ENCODE assay signal across 13 cellular contexts in genomic region chr10:13991353-13991752, GRCh38.
A peak's percentile ranks its signal among the peaks of the same experiment; 100 is the strongest.
DNase-seq lines count a peak whose midpoint lies in the region; ATAC-seq and TF ChIP-seq lines count a peak whose summit lies in the region.
"Had no signal": no experiment of that assay in that cellular context is flagged by ENCODE, and none has a peak within 500 bp of the region (broad histone marks: within the 10 kb centered on the region; RNA-seq: fewer than 3 reads in every experiment).

No MANE protein-coding gene starts in this region.

- H3K4me1 Mint-ChIP-seq in WTC11 = peaks cover 25% of the 10 kb centered on the region
- peaks cover 11% of the 10 kb centered on the region for H3K4me1 Mint-ChIP-seq in progenitor cell of endocrine pancreas (ENCODE audit: low read depth)

- DNase-seq in AG09309 (ENCODE audit: low read depth) (no peak), WTC11 (ENCODE audit: low spot score) (no peak), cardiac muscle cell (ENCODE audit: low read depth in 1 of 2, low spot score in 1 of 2) (no peak), progenitor cell of endocrine pancreas (ENCODE audit: low spot score, unreplicated experiment) (no peak), PC-3 (no peak), GM03348 (ENCODE audit: low spot score) (no peak)
- DNase-seq in stimulated activated CD8-positive, alpha-beta memory T cell treated with anti-CD3 and anti-CD28 coated beads, Interleukin-4, amount 100 ng/mL, for 48 hours = no peak
- DNase-seq: activated T-cell treated with anti-CD3 and anti-CD28 coated beads, Interleukin-2, amount 50 U/mL, for 4 hours; anterior cingulate cortex; NCI-H2029 had no signal

- TF ChIP-seq CTCF in AG09309 (IDR thresholded peaks at IDR 0.05; ENCODE audit: control insufficient read depth, insufficient read depth, low read depth, low read length, missing control alignments) = peak; percentile 12
- no peak for TF ChIP-seq CTCF in WTC11 (IDR thresholded peaks at IDR 0.05)
- TF ChIP-seq CTCF in cardiac muscle cell (IDR thresholded peaks at IDR 0.05; ENCODE audit: low read depth, low read length) = no peak
- TF ChIP-seq CTCF in progenitor cell of endocrine pancreas (IDR thresholded peaks at IDR 0.05; ENCODE audit: unreplicated experiment) = no peak
- no peak for TF ChIP-seq CTCF in PC-3 (conservative IDR thresholded peaks at IDR 0.05; ENCODE audit: low read depth, low read length)

- no peaks in the 10 kb centered on the region for H4K20me1 ChIP-seq in PC-3 (ENCODE audit: low read length)

- H3K79me2 ChIP-seq in PC-3 (ENCODE audit: low read length) = no peaks in the 10 kb centered on the region

- H3K4me3 ChIP-seq in AG09309 (ENCODE audit: control insufficient read depth, low read depth, low read length) (no peak overlapping the region), cardiac muscle cell (no peak overlapping the region), PC-3 (ENCODE audit: low read length) (no peak overlapping the region)
- H3K4me3 ChIP-seq: skin epidermis had no signal

- H3K9me2 ChIP-seq in PC-3 (replicated peaks; ENCODE audit: low read length) = no peaks in the 10 kb centered on the region

- CTCF ChIA-PET in WTC11 (lab: Charles Lee) = no interaction called here
- CTCF ChIA-PET in PC-3 (lab: Charles Lee) = no interaction called here

- H3K9ac ChIP-seq in PC-3 (ENCODE audit: low read length) = no peak overlapping the region
- H3K9ac ChIP-seq: KMS-11 had no signal

- H3K27me3 ChIP-seq in cardiac muscle cell (no peaks in the 10 kb centered on the region), PC-3 (ENCODE audit: low read length) (no peaks in the 10 kb centered on the region)

- H3K36me3 Mint-ChIP-seq in WTC11 (no peaks in the 10 kb centered on the region), progenitor cell of endocrine pancreas (ENCODE audit: insufficient read depth) (no peaks in the 10 kb centered on the region)

- intact Hi-C loops in PC-3 (cut with micrococcal nuclease) = no loop called here

- H3K4me1 ChIP-seq in cardiac muscle cell (ENCODE audit: low read depth) = peaks cover 31% of the 10 kb centered on the region
- H3K4me1 ChIP-seq in PC-3 (ENCODE audit: insufficient read depth, low read length) = peaks cover 13% of the 10 kb centered on the region

- H3F3A ChIP-seq in PC-3 (ENCODE audit: low read length, unreplicated experiment) = no peaks in the 10 kb centered on the region

- H2AFZ ChIP-seq in PC-3 (ENCODE audit: low read length) = no peak overlapping the region

- no peaks in the 10 kb centered on the region for H3K36me3 ChIP-seq in cardiac muscle cell
- H3K36me3 ChIP-seq in PC-3 (ENCODE audit: low read depth, low read length) = no peaks in the 10 kb centered on the region

- no peaks in the 10 kb centered on the region for H3K9me3 ChIP-seq in cardiac muscle cell (ENCODE audit: low read depth)
- no peaks in the 10 kb centered on the region for H3K9me3 ChIP-seq in PC-3 (ENCODE audit: low read length)

- H3K9me3 Mint-ChIP-seq in WTC11 (no peaks in the 10 kb centered on the region), progenitor cell of endocrine pancreas (ENCODE audit: low read depth) (no peaks in the 10 kb centered on the region)
- H3K9me3 Mint-ChIP-seq: activated T-cell treated with anti-CD3 and anti-CD28 coated beads, Interleukin-2, amount 50 U/mL, for 4 hours had no signal

- BruUV-seq in PC-3 (replicated peaks; lab: Mats Ljungman, UMichigan) = no TSS peak

- POLR2A ChIA-PET in WTC11 (lab: Charles Lee) = no interaction called here
- POLR2A ChIA-PET in PC-3 (lab: Charles Lee; ENCODE audit: unreplicated experiment) = no interaction called here

- no peak overlapping the region for H3K4me3 Mint-ChIP-seq in WTC11
- no peak overlapping the region for H3K4me3 Mint-ChIP-seq in progenitor cell of endocrine pancreas (ENCODE audit: low read depth)
- H3K4me3 Mint-ChIP-seq: activated T-cell treated with anti-CD3 and anti-CD28 coated beads, Interleukin-2, amount 50 U/mL, for 4 hours had no signal

- H3K27ac Mint-ChIP-seq in WTC11 (no peak overlapping the region; the same call in 1 of the 2 replicates), progenitor cell of endocrine pancreas (peak overlapping the region; percentile 47)

- H3K27ac ChIP-seq in cardiac muscle cell (peak overlapping the region; percentile 70), PC-3 (ENCODE audit: low read length) (no peak overlapping the region)
- H3K27ac ChIP-seq: KMS-11 had no signal

- H3K27me3 Mint-ChIP-seq in WTC11 (ENCODE audit: low read depth) (no peaks in the 10 kb centered on the region), progenitor cell of endocrine pancreas (no peaks in the 10 kb centered on the region)

- ATAC-seq in WTC11 (peak; percentile 72), HG03378 (IDR thresholded peaks at IDR 0.05; ENCODE audit: unreplicated experiment) (no peak), PC-3 (no peak)
- ATAC-seq: activated T-cell treated with anti-CD3 and anti-CD28 coated beads, Interleukin-2, amount 50 U/mL, for 4 hours had no signal

- H3K4me2 ChIP-seq in PC-3 (ENCODE audit: low read length) = no peak overlapping the region
- H3K4me2 ChIP-seq: KMS-11 had no signal

TF ChIP-seq in WTC11, 78 proteins besides CTCF, POLR2A, EP300 and RAD21 (continues in another document):
- TF ChIP-seq ESRRA (CRISPR knock-in tag; IDR thresholded peaks at IDR 0.05; ENCODE audit: borderline replicate concordance) = no peak
- TF ChIP-seq HMGXB4 (CRISPR knock-in tag; IDR thresholded peaks at IDR 0.05) = no peak
- TF ChIP-seq NFE2L1 (CRISPR knock-in tag; IDR thresholded peaks at IDR 0.05) = no peak
- no peak for TF ChIP-seq OVOL2 (CRISPR knock-in tag; IDR thresholded peaks at IDR 0.05; ENCODE audit: borderline replicate concordance)
- no peak for TF ChIP-seq TEAD1 (CRISPR knock-in tag; IDR thresholded peaks at IDR 0.05)
- no peak for TF ChIP-seq ZNF416 (CRISPR knock-in tag; IDR thresholded peaks at IDR 0.05)
- no peak for TF ChIP-seq CREB1 (CRISPR knock-in tag; IDR thresholded peaks at IDR 0.05)
- no peak for TF ChIP-seq CBFB (CRISPR knock-in tag; IDR thresholded peaks at IDR 0.05; ENCODE audit: low read depth)
- TF ChIP-seq ZNF425 (CRISPR knock-in tag; conservative IDR thresholded peaks at IDR 0.05) = no peak
- TF ChIP-seq ZNF532 (CRISPR knock-in tag; IDR thresholded peaks at IDR 0.05; ENCODE audit: borderline replicate concordance) = no peak
- no peak for TF ChIP-seq ZNF121 (CRISPR knock-in tag; IDR thresholded peaks at IDR 0.05)
- no peak for TF ChIP-seq ZBTB21 (CRISPR knock-in tag; IDR thresholded peaks at IDR 0.05; ENCODE audit: borderline replicate concordance)
